Comparison of ENCODE assay signal across 12 cellular contexts in genomic region chr6:139743629-139744028, GRCh38.
A peak's percentile ranks its signal among the peaks of the same experiment; 100 is the strongest.
DNase-seq lines count a peak whose midpoint lies in the region; ATAC-seq and TF ChIP-seq lines count a peak whose summit lies in the region.
"Had no signal": no experiment of that assay in that cellular context is flagged by ENCODE, and none has a peak within 500 bp of the region (broad histone marks: within the 10 kb centered on the region; RNA-seq: fewer than 3 reads in every experiment).

No MANE protein-coding gene starts in this region.

- H3K9me3 ChIP-seq in IMR-90 (ENCODE audit: control insufficient read depth, insufficient read depth, low read length) = no peaks in the 10 kb centered on the region
- H3K9me3 ChIP-seq in left lung = no peaks in the 10 kb centered on the region
- H3K9me3 ChIP-seq in H9 (ENCODE audit: control insufficient read depth, low read depth, low read length) = no peaks in the 10 kb centered on the region
- H3K9me3 ChIP-seq: heart left ventricle had no signal

- H3K27ac ChIP-seq in IMR-90 (ENCODE audit: insufficient read depth, low read length) = no peak overlapping the region
- no peak overlapping the region for H3K27ac ChIP-seq in left lung
- H3K27ac ChIP-seq in H9 (ENCODE audit: insufficient read length, low read depth, low read length) = no peak overlapping the region
- H3K27ac ChIP-seq: heart left ventricle had no signal

- TF ChIP-seq CTCF in IMR-90 (conservative IDR thresholded peaks at IDR 0.05; ENCODE audit: low read depth, low read length) = no peak
- no peak for TF ChIP-seq CTCF in cardiac fibroblast (IDR thresholded peaks at IDR 0.05; ENCODE audit: low read depth, low read length)
- no peak for TF ChIP-seq CTCF in left lung (IDR thresholded peaks at IDR 0.05)
- no peak for TF ChIP-seq CTCF in H9 (conservative IDR thresholded peaks at IDR 0.05)

- no TSS peak for BruUV-seq in IMR-90 (replicated peaks; lab: Mats Ljungman, UMichigan)

- no peaks in the 10 kb centered on the region for H3K27me3 Mint-ChIP-seq in H9 (ENCODE audit: low read depth)
- H3K27me3 Mint-ChIP-seq: activated CD4-positive, alpha-beta memory T cell treated with anti-CD3 and anti-CD28 coated beads for 36 hours had no signal

- TF ChIP-seq RAD21 in IMR-90 (IDR thresholded peaks at IDR 0.05; ENCODE audit: low read length) = no peak

- no peak overlapping the region for H3K27ac Mint-ChIP-seq in H9
- H3K27ac Mint-ChIP-seq: activated CD4-positive, alpha-beta memory T cell treated with anti-CD3 and anti-CD28 coated beads for 36 hours had no signal

- peak overlapping the region; percentile 78 for H4K91ac ChIP-seq in IMR-90 (ENCODE audit: insufficient read depth, low read depth, low read length)
- H4K91ac ChIP-seq in H9 (ENCODE audit: insufficient read length, low read depth, low read length) = no peak overlapping the region

- no peaks in the 10 kb centered on the region for H4K20me1 ChIP-seq in IMR-90 (ENCODE audit: insufficient read depth, low read length)
- H4K20me1 ChIP-seq in H9 (ENCODE audit: control insufficient read depth, insufficient read depth, insufficient read length) = no peaks in the 10 kb centered on the region

- no peak for TF ChIP-seq POLR2A in IMR-90 (IDR thresholded peaks at IDR 0.05; ENCODE audit: low read depth, low read length)

- H3K14ac ChIP-seq in IMR-90 (replicated peaks; ENCODE audit: low read depth, low read length) (0 out of 2 replicates have a peak overlapping the region, but pooled peaks have one; percentile 53), H9 (ENCODE audit: insufficient read depth, low read length) (no peak overlapping the region)

- no peak overlapping the region for H3T11ph ChIP-seq in H9 (ENCODE audit: low read length)

- CTCF ChIA-PET in IMR-90 (lab: Yijun Ruan, JAX) = no interaction called here

- no peaks in the 10 kb centered on the region for H3K79me1 ChIP-seq in IMR-90 (ENCODE audit: low read depth in 1 of 2, low read length in 2 of 2)
- H3K79me1 ChIP-seq in H9 (ENCODE audit: insufficient read depth, low read depth, low read length, poor library complexity, severe bottlenecking) = no peaks in the 10 kb centered on the region

- intact Hi-C loops in IMR-90 (cut with micrococcal nuclease) = no loop called here
- intact Hi-C loops in left lung (cut with DNase I) = no loop called here

- peaks cover 7% of the 10 kb centered on the region; the same call in 1 of the 2 replicates for H3K9me1 ChIP-seq in IMR-90 (ENCODE audit: insufficient read depth, low read length)

- peak overlapping the region; percentile 95 for H2BK120ac ChIP-seq in IMR-90 (ENCODE audit: low read depth, low read length)
- H2BK120ac ChIP-seq in H9 (ENCODE audit: low read depth, low read length, poor library complexity, severe bottlenecking) = no peak overlapping the region

- in situ Hi-C loops in IMR-90 (cut with MboI; ENCODE audit: low sequenced_read_pairs) = no loop called here

- peak overlapping the region; percentile 89; the same call in 1 of the 2 replicates for H3K23ac ChIP-seq in IMR-90 (ENCODE audit: low read depth, low read length)
- no peak overlapping the region for H3K23ac ChIP-seq in H9 (ENCODE audit: insufficient read length, low read depth, low read length)

- dilution Hi-C loops in IMR-90 (cut with HindIII; ENCODE audit: low sequenced_read_pairs, unreplicated experiment) = no loop called here

- H2BK20ac ChIP-seq in IMR-90 (ENCODE audit: low read depth, low read length) = peak overlapping the region; percentile 99
- no peak overlapping the region for H2BK20ac ChIP-seq in H9 (ENCODE audit: low read depth, low read length, poor library complexity, severe bottlenecking)

- H2AK9ac ChIP-seq in IMR-90 (replicated peaks; ENCODE audit: low read depth, low read length, poor library complexity) = no peak overlapping the region

- H3K36me3 ChIP-seq in IMR-90 (ENCODE audit: control insufficient read depth, insufficient read depth, low read length) = no peaks in the 10 kb centered on the region
- no peaks in the 10 kb centered on the region for H3K36me3 ChIP-seq in left lung
- H3K36me3 ChIP-seq: heart left ventricle had no signal

- DNase-seq in A172 (ENCODE audit: low spot score) = peak; percentile 88
- DNase-seq in IMR-90 = peak; percentile 92
- peak; percentile 92 to 97 for DNase-seq in cardiac fibroblast (ENCODE audit: low read depth in 2 of 2)
- DNase-seq in left lung = no peak
- DNase-seq in superior temporal gyrus (ENCODE audit: extremely low spot score) = no peak
- no peak for DNase-seq in H9
- no peak for DNase-seq in DMS79 (lab: John Stamatoyannopoulos, UW)
- DNase-seq: activated CD4-positive, alpha-beta memory T cell treated with anti-CD3 and anti-CD28 coated beads for 36 hours; AML-193; heart left ventricle; stimulated activated CD4-positive, alpha-beta T cell treated with anti-CD3 and anti-CD28 coated beads, Interleukin-4, amount 100 ng/mL, for 4 hours had no signal

- no peak overlapping the region for H2BK12ac ChIP-seq in H9 (ENCODE audit: insufficient read length, low read depth, low read length)

- no peaks in the 10 kb centered on the region for H3K23me2 ChIP-seq in H9 (ENCODE audit: insufficient read length, low read depth, low read length, poor library complexity, severe bottlenecking)

- H2BK5ac ChIP-seq in IMR-90 (ENCODE audit: low read depth, low read length, poor library complexity, severe bottlenecking) (peak overlapping the region; percentile 83), H9 (ENCODE audit: insufficient read length, low read length) (no peak overlapping the region)

- H3K56ac ChIP-seq in IMR-90 (ENCODE audit: extremely low read depth, insufficient read depth, low read length) = peak overlapping the region; percentile 16; the same call in 1 of the 2 replicates
- H3K56ac ChIP-seq in H9 (ENCODE audit: insufficient read length, low read depth, low read length) = no peak overlapping the region

- H3K27me3 ChIP-seq in IMR-90 (ENCODE audit: control insufficient read depth, insufficient read depth, low read length) (no peaks in the 10 kb centered on the region), left lung (no peaks in the 10 kb centered on the region), H9 (ENCODE audit: insufficient read depth, low read length) (no peaks in the 10 kb centered on the region)
- H3K27me3 ChIP-seq: heart left ventricle had no signal

- H3K4me2 ChIP-seq in IMR-90 (ENCODE audit: low read depth, low read length) (no peak overlapping the region; the same call in 1 of the 2 replicates), H9 (ENCODE audit: insufficient read depth, insufficient read length, low read length) (no peak overlapping the region)

- H3K4ac ChIP-seq in IMR-90 (ENCODE audit: low read depth, low read length) (peak overlapping the region; percentile 82; the same call in 1 of the 2 replicates), H9 (ENCODE audit: low read depth, low read length) (no peak overlapping the region)

- H4K5ac ChIP-seq in IMR-90 (ENCODE audit: low read depth, low read length) = no peak overlapping the region
- H4K5ac ChIP-seq in H9 (ENCODE audit: insufficient read length, low read depth, low read length) = no peak overlapping the region

- no peaks in the 10 kb centered on the region for H3K9me3 Mint-ChIP-seq in H9
- H3K9me3 Mint-ChIP-seq: activated CD4-positive, alpha-beta memory T cell treated with anti-CD3 and anti-CD28 coated beads for 36 hours had no signal

- ATAC-seq in IMR-90 (ENCODE audit: low read depth) = peak; percentile 81
- peak; percentile 82 for ATAC-seq in left lung
- ATAC-seq in HG03378 (IDR thresholded peaks at IDR 0.05; ENCODE audit: unreplicated experiment) = no peak
- ATAC-seq: heart left ventricle had no signal

- POLR2A ChIA-PET in IMR-90 (lab: Charles Lee; ENCODE audit: unreplicated experiment) = no interaction called here

- H3K4me3 ChIP-seq in IMR-90 (ENCODE audit: insufficient read depth, low read depth, low read length) (no peak overlapping the region), cardiac fibroblast (replicated peaks in 1 of 2; ENCODE audit: low read depth in 2 of 2, low read length in 2 of 2) (no peak overlapping the region), left lung (no peak overlapping the region)
- H3K4me3 ChIP-seq: heart left ventricle had no signal

- no peaks in the 10 kb centered on the region for H3K36me3 Mint-ChIP-seq in H9 (ENCODE audit: insufficient read depth in 1 of 3, low read depth in 3 of 3)
- H3K36me3 Mint-ChIP-seq: activated CD4-positive, alpha-beta memory T cell treated with anti-CD3 and anti-CD28 coated beads for 36 hours had no signal

- peak overlapping the region; percentile 88; the same call in 2 of the 3 replicates for H2BK15ac ChIP-seq in IMR-90 (ENCODE audit: low read depth, low read length)
- no peak overlapping the region for H2BK15ac ChIP-seq in H9 (ENCODE audit: low read depth, low read length)

- no peak overlapping the region for H3K9ac ChIP-seq in IMR-90 (ENCODE audit: low read depth, low read length)
- no peak overlapping the region for H3K9ac ChIP-seq in H9 (ENCODE audit: extremely low read depth, insufficient read length, low read length)

- H3K79me2 ChIP-seq in H9 (ENCODE audit: insufficient read depth, low read length) = no peaks in the 10 kb centered on the region

- no peak overlapping the region for H2AFZ ChIP-seq in IMR-90 (replicated peaks; ENCODE audit: low read length, poor library complexity)
- no peak overlapping the region for H2AFZ ChIP-seq in H9 (ENCODE audit: low read length)

- H2AK5ac ChIP-seq in IMR-90 (ENCODE audit: low read depth, low read length) = no peak overlapping the region
- no peak overlapping the region for H2AK5ac ChIP-seq in H9 (ENCODE audit: insufficient read length, low read length)

- H3K18ac ChIP-seq in IMR-90 (ENCODE audit: low read depth, low read length) (peak overlapping the region; percentile 86; the same call in 1 of the 2 replicates), H9 (ENCODE audit: insufficient read length, low read depth, low read length) (no peak overlapping the region)

- H4K8ac ChIP-seq in IMR-90 (ENCODE audit: low read depth in 2 of 2, low read length in 2 of 2) = peak overlapping the region; percentile 14 to 47; a peak in 2 of 4 replicates
- no peak overlapping the region for H4K8ac ChIP-seq in H9 (replicated peaks; ENCODE audit: insufficient read length, low read depth, low read length)

- H3K4me1 Mint-ChIP-seq in H9 = no peaks in the 10 kb centered on the region

- WGBS in IMR-90 (ENCODE audit: extremely low coverage in 2 of 2, insufficient read length in 1 of 2), 2 experiments = no CpG with 5 or more reads among the region's 1 CpG
- no CpG with 5 or more reads among the region's 1 CpG for WGBS in H9 (ENCODE audit: extremely low coverage, insufficient read length, low lambda C conversion rate)

- H3K4me1 ChIP-seq in IMR-90 (ENCODE audit: control insufficient read depth, insufficient read depth, low read length) (peaks cover 10% of the 10 kb centered on the region), left lung (peaks cover 6 to 7% of the 10 kb centered on the region in 2 donors), H9 (ENCODE audit: insufficient read depth, low read length) (no peaks in the 10 kb centered on the region)

- H3K4me3 Mint-ChIP-seq in H9 = no peak overlapping the region
- H3K4me3 Mint-ChIP-seq: activated CD4-positive, alpha-beta memory T cell treated with anti-CD3 and anti-CD28 coated beads for 36 hours had no signal

TF ChIP-seq in IMR-90, 13 proteins besides CTCF, POLR2A, EP300 and RAD21 (continues in another document):
- no peak for TF ChIP-seq RFX5 (IDR thresholded peaks at IDR 0.05; ENCODE audit: low read depth, low read length)
- TF ChIP-seq MAFK (IDR thresholded peaks at IDR 0.05; ENCODE audit: low read depth, low read length) = peak; percentile 95
- no peak for TF ChIP-seq MAZ (IDR thresholded peaks at IDR 0.05; ENCODE audit: borderline replicate concordance, low read depth, low read length)

Comparison
In these comparisons a context has a peak if more than half of its experiments do, and no peak if none do; other contexts are left out.
1. DNase-seq: peak in A172 (single experiment), IMR-90 (single experiment) and cardiac fibroblast (2 of 2); none in left lung (0 of 2), superior temporal gyrus (single experiment), H9 (single experiment) and DMS79 (single experiment).